Comparison of ENCODE assay signal across 8 cellular contexts in the genomic region with DNA sequence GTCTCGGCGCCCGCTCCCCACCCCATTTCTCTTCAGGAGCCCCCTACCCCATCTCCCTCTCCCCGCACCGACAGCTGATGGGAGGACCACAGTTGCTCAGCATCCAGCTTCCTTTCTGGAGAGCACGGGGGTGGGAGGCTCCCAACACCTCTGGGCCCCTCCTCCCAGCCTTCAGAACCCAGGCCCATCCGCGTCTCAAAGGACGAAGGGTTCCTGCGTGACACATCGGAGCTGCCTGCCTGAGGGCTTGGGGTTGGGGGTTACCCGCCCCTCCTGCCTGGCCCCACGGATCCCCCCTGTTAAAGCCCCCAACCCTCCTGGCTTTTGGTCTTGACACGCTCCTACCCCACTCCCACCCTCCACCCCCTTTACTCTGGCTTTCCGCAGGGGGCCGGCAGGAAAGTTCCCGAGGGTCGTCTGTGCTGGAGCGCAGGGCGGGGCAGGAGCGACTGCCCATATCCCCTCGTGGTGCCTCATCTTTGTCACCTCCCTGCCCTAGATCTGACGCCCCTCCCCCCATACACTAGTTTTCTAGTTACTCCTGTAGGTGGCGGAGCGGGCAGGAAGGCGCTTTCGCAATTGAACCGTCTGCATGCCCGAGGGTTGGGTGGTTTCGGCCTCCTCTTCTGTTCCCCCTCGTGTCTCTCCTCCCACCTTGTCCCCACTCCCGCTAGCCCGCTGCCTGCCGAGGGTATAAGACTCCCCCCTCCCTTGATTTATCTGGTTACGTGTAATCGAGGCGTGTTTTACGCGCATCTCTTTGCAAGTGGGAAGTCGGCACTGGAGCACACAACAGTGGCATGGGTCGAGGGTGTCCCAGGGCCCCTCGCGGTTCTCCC. TPM values are rescaled to one million over a fixed set of nuclear protein-coding genes. Genes with fewer than 3 reads are reported as not detected.
DNase-seq lines count a peak whose midpoint lies in the region; ATAC-seq and TF ChIP-seq lines count a peak whose summit lies in the region.

No MANE protein-coding gene starts in this region.

- H3K27me3 Mint-ChIP-seq in Calu3 (ENCODE audit: unreplicated experiment) (peaks cover 51% of the 10 kb centered on the region), neural progenitor cell (ENCODE audit: insufficient read depth, low read depth) (peaks cover 28% of the 10 kb centered on the region)

- peaks cover 35% of the 10 kb centered on the region for H3K36me3 Mint-ChIP-seq in Calu3 (ENCODE audit: insufficient read depth, unreplicated experiment)
- H3K36me3 Mint-ChIP-seq in neural progenitor cell: peaks cover 7% of the 10 kb centered on the region

- H3K9me3 ChIP-seq in neural progenitor cell (ENCODE audit: low read depth) (no peaks in the 10 kb centered on the region), stomach (no peaks in the 10 kb centered on the region)

- no peak for TF ChIP-seq POLR2A in stomach (IDR thresholded peaks at IDR 0.05)

- H3F3A ChIP-seq in neural progenitor cell (ENCODE audit: low read depth): no peaks in the 10 kb centered on the region

- H3K27ac Mint-ChIP-seq in Calu3 (ENCODE audit: unreplicated experiment): peak overlapping the region; percentile 20
- H3K27ac Mint-ChIP-seq in neural progenitor cell: no peak overlapping the region

- H3K27ac ChIP-seq in foreskin keratinocyte (no peak overlapping the region), neural progenitor cell (no peak overlapping the region), stomach (peak overlapping the region; percentile 88 to 96 (median 92))

- peaks cover 8% of the 10 kb centered on the region for H3K4me1 Mint-ChIP-seq in Calu3 (ENCODE audit: low read depth, unreplicated experiment)
- H3K4me1 Mint-ChIP-seq in neural progenitor cell: peaks cover 18% of the 10 kb centered on the region

- H3K4me3 ChIP-seq in neural progenitor cell (peak overlapping the region; percentile 99), stomach (peak overlapping the region; percentile 94 to 100 (median 99))

- H3K4me1 ChIP-seq in foreskin keratinocyte (no peaks in the 10 kb centered on the region), neural progenitor cell (no peaks in the 10 kb centered on the region), stomach (peaks cover 0 to 28% (median 24%) of the 10 kb centered on the region in 4 donors)

- CTCF ChIA-PET in Calu3 (lab: Charles Lee): interaction anchor here (0.6 to 2.1 kb wide), 11 partner anchors 30 to 262 kb away, joined by 3 to 51 read pairs (median 4); partner anchors contain the start of genes PET100, TIMM44 and XAB2

- intact Hi-C loops in Calu3 (cut with micrococcal nuclease; ENCODE audit: unreplicated experiment) (loop anchor here (2.0 kb wide), 2 partner anchors 113 to 117 kb away; no protein-coding TSS in a partner anchor), stomach (cut with DNase I; ENCODE audit: low total_unique reads) (loop anchor here (10.0 kb wide), 1 partner anchor 107 kb away; no protein-coding TSS in a partner anchor)

- peaks cover 14% of the 10 kb centered on the region for H3K79me2 ChIP-seq in neural progenitor cell (ENCODE audit: low read depth)

- H3K9me3 Mint-ChIP-seq in Calu3 (ENCODE audit: low read depth, unreplicated experiment): no peaks in the 10 kb centered on the region
- H3K9me3 Mint-ChIP-seq in neural progenitor cell: no peaks in the 10 kb centered on the region

- 5 to 7% (median 5%) methylated on average over 39 to 43 of the region's 43 CpGs for WGBS in stomach, 5 donors

- H2AFZ ChIP-seq in neural progenitor cell (replicated peaks): peak overlapping the region; percentile 83

- H3K36me3 ChIP-seq in neural progenitor cell (no peaks in the 10 kb centered on the region), stomach (peaks cover 7 to 35% (median 33%) of the 10 kb centered on the region in 4 donors)

- no peak for TF ChIP-seq CTCF in Calu3 (IDR thresholded peaks at IDR 0.05; ENCODE audit: unreplicated experiment)
- TF ChIP-seq CTCF in foreskin keratinocyte (conservative IDR thresholded peaks at IDR 0.05): peak; percentile 74
- peak; percentile 56 for TF ChIP-seq CTCF in neural progenitor cell (IDR thresholded peaks at IDR 0.05)
- peak in 5 of 7 experiments; percentile 25 to 52 (median 39) for TF ChIP-seq CTCF in stomach (IDR thresholded peaks at IDR 0.05)

- peak; percentile 59 for DNase-seq in Calu3
- DNase-seq in SHP77 treated with DMSO at 0.1 percent for 48 hours (lab: John Stamatoyannopoulos, UW): peak; percentile 39
- peak; percentile 43 to 73 (median 64) for DNase-seq in activated naive CD4-positive, alpha-beta T cell (lab: John Stamatoyannopoulos, UW)
- peak; percentile 39 to 69 for DNase-seq in foreskin keratinocyte
- peak; percentile 92 for DNase-seq in neural progenitor cell (ENCODE audit: low spot score)
- peak; percentile 75 for DNase-seq in stomach
- no peak for DNase-seq in T1000 (lab: John Stamatoyannopoulos, UW)

- BruUV-seq in Calu3 (replicated peaks; lab: Mats Ljungman, UMichigan): no TSS peak

- peak overlapping the region; percentile 99 for H3K4me2 ChIP-seq in neural progenitor cell

- peak overlapping the region; percentile 85 for H3K4me3 Mint-ChIP-seq in Calu3 (ENCODE audit: low read depth, unreplicated experiment)
- peak overlapping the region; percentile 90 for H3K4me3 Mint-ChIP-seq in neural progenitor cell

- peaks cover 5% of the 10 kb centered on the region for H3K27me3 ChIP-seq in foreskin keratinocyte
- H3K27me3 ChIP-seq in neural progenitor cell: peaks cover 37% of the 10 kb centered on the region
- peaks cover 0 to 37% (median 23%) of the 10 kb centered on the region in 3 donors for H3K27me3 ChIP-seq in stomach

- peaks cover 17% of the 10 kb centered on the region for H4K20me1 ChIP-seq in neural progenitor cell (ENCODE audit: low read depth)

- ATAC-seq in HG03135 (IDR thresholded peaks at IDR 0.05; ENCODE audit: unreplicated experiment) (peak; percentile 32), foreskin keratinocyte (peak; percentile 61)

- peak overlapping the region; percentile 82 for H3K9ac ChIP-seq in neural progenitor cell

- TF ChIP-seq EP300 in stomach (IDR thresholded peaks at IDR 0.05): no peak

RNA-seq across cellular contexts. Expression of gene TRAPPC5, which starts 0.9 kb away (rescaled TPM):
- total RNA-seq in Calu3 (2022): 82.4 and 87.3 TPM in 2 replicates
- 142 and 170 TPM in 2 replicates for total RNA-seq in foreskin keratinocyte
- polyA plus RNA-seq in foreskin keratinocyte: 139 and 181 TPM in 2 replicates
- 24.4 and 53.7 TPM in 2 replicates for total RNA-seq in neural progenitor cell (ENCODE audit: low replicate concordance)
- 10 to 100 TPM in 3 of 5 donors, 1 to 10 TPM in 2; 4.5 to 20.6 (median 15.1) TPM for total RNA-seq in stomach
- 100 to 1,000 TPM; 108 to 203 (median 134) TPM for polyA plus RNA-seq in stomach

RNA-seq across cellular contexts. Expression of gene MCEMP1, which starts 4.7 kb away (rescaled TPM):
- total RNA-seq in Calu3 (2022) (not detected in 2 replicates), foreskin keratinocyte (not detected in 2 replicates), neural progenitor cell (ENCODE audit: low replicate concordance) (not detected in 2 replicates), stomach (1 to 10 TPM in 1 of 5 donors, under 1 TPM in 2, not detected in 2; 0.37 to 7.0 (median 0.43) TPM)
- polyA plus RNA-seq in foreskin keratinocyte (not detected in 2 replicates), stomach (1 to 10 TPM in 2 of 3 donors, under 1 TPM in 1; 0.65 to 9.1 (median 1.2) TPM)

RNA-seq across cellular contexts. Expression of gene RETN, which starts 12.7 kb away (rescaled TPM):
- total RNA-seq in Calu3 (2022): not detected in 2 replicates
- total RNA-seq in foreskin keratinocyte: not detected in 2 replicates
- polyA plus RNA-seq in foreskin keratinocyte: not detected in 2 replicates
- total RNA-seq in neural progenitor cell (ENCODE audit: low replicate concordance): not detected in 2 replicates
- total RNA-seq in stomach: 1 to 10 TPM in 1 of 5 donors, not detected in 4; 9.6 TPM
- polyA plus RNA-seq in stomach: 10 to 100 TPM in 1 of 3 donors, 1 to 10 TPM in 1, not detected in 1; 6.2 to 41.4 TPM

RNA-seq across cellular contexts. Expression of gene FCER2, which starts 20.4 kb away (rescaled TPM):
- total RNA-seq in Calu3 (2022) (not detected in 2 replicates), foreskin keratinocyte (not detected in 2 replicates), neural progenitor cell (ENCODE audit: low replicate concordance) (not detected in 2 replicates), stomach (1 to 10 TPM in 1 of 5 donors, not detected in 4; 1.5 TPM)
- polyA plus RNA-seq in foreskin keratinocyte (not detected in 2 replicates), stomach (under 1 TPM in 1 of 3 donors, not detected in 2; 0.48 TPM)

RNA-seq across cellular contexts. Expression of gene STXBP2, which starts 44.6 kb away (rescaled TPM):
- 132 and 150 TPM in 2 replicates for total RNA-seq in Calu3 (2022)
- total RNA-seq in foreskin keratinocyte: 43.0 TPM in 2 replicates
- 66.1 and 75.9 TPM in 2 replicates for polyA plus RNA-seq in foreskin keratinocyte
- 12.7 and 21.9 TPM in 2 replicates for total RNA-seq in neural progenitor cell (ENCODE audit: low replicate concordance)
- 100 to 1,000 TPM in 4 of 5 donors, 10 to 100 TPM in 1; 46.6 to 734 (median 167) TPM for total RNA-seq in stomach
- 100 to 1,000 TPM in 2 of 3 donors, 10 to 100 TPM in 1; 90.1 to 145 (median 130) TPM for polyA plus RNA-seq in stomach

Comparison
In these comparisons a context has a peak if more than half of its experiments do, and no peak if none do; other contexts are left out.
1. H3K27ac ChIP-seq: peak in stomach (5 of 5); none in foreskin keratinocyte (single experiment) and neural progenitor cell (single experiment).